1 cellular context compared by ENCODE assay signal in genomic region chr5:12175914-12176585, GRCh38.
TF ChIP-seq lines count a peak whose summit lies in the region.

No MANE protein-coding gene starts in this region.

TF ChIP-seq in GM23338, 12 proteins besides CTCF, POLR2A, EP300 and RAD21:
- TF ChIP-seq, protein P1, sequence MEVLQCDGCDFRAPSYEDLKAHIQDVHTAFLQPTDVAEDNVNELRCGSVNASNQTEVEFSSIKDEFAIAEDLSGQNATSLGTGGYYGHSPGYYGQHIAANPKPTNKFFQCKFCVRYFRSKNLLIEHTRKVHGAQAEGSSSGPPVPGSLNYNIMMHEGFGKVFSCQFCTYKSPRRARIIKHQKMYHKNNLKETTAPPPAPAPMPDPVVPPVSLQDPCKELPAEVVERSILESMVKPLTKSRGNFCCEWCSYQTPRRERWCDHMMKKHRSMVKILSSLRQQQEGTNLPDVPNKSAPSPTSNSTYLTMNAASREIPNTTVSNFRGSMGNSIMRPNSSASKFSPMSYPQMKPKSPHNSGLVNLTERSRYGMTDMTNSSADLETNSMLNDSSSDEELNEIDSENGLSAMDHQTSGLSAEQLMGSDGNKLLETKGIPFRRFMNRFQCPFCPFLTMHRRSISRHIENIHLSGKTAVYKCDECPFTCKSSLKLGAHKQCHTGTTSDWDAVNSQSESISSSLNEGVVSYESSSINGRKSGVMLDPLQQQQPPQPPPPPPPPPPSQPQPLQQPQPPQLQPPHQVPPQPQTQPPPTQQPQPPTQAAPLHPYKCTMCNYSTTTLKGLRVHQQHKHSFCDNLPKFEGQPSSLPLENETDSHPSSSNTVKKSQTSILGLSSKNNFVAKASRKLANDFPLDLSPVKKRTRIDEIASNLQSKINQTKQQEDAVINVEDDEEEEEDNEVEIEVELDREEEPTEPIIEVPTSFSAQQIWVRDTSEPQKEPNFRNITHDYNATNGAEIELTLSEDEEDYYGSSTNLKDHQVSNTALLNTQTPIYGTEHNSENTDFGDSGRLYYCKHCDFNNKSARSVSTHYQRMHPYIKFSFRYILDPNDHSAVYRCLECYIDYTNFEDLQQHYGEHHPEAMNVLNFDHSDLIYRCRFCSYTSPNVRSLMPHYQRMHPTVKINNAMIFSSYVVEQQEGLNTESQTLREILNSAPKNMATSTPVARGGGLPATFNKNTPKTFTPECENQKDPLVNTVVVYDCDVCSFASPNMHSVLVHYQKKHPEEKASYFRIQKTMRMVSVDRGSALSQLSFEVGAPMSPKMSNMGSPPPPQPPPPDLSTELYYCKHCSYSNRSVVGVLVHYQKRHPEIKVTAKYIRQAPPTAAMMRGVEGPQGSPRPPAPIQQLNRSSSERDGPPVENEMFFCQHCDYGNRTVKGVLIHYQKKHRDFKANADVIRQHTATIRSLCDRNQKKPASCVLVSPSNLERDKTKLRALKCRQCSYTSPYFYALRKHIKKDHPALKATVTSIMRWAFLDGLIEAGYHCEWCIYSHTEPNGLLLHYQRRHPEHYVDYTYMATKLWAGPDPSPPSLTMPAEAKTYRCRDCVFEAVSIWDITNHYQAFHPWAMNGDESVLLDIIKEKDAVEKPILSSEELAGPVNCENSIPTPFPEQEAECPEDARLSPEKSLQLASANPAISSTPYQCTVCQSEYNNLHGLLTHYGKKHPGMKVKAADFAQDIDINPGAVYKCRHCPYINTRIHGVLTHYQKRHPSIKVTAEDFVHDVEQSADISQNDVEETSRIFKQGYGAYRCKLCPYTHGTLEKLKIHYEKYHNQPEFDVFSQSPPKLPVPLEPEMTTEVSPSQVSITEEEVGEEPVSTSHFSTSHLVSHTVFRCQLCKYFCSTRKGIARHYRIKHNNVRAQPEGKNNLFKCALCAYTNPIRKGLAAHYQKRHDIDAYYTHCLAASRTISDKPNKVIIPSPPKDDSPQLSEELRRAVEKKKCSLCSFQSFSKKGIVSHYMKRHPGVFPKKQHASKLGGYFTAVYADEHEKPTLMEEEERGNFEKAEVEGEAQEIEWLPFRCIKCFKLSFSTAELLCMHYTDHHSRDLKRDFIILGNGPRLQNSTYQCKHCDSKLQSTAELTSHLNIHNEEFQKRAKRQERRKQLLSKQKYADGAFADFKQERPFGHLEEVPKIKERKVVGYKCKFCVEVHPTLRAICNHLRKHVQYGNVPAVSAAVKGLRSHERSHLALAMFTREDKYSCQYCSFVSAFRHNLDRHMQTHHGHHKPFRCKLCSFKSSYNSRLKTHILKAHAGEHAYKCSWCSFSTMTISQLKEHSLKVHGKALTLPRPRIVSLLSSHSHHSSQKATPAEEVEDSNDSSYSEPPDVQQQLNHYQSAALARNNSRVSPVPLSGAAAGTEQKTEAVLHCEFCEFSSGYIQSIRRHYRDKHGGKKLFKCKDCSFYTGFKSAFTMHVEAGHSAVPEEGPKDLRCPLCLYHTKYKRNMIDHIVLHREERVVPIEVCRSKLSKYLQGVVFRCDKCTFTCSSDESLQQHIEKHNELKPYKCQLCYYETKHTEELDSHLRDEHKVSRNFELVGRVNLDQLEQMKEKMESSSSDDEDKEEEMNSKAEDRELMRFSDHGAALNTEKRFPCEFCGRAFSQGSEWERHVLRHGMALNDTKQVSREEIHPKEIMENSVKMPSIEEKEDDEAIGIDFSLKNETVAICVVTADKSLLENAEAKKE (CRISPR knock-in tag; IDR thresholded peaks at IDR 0.05) = peak; percentile 61; the same call in 1 of the 2 replicates
- TF ChIP-seq NANOG (IDR thresholded peaks at IDR 0.05; ENCODE audit: borderline replicate concordance) = no peak
- TF ChIP-seq EZH2 (IDR thresholded peaks at IDR 0.05; ENCODE audit: low read depth, unreplicated experiment) = no peak
